Comparison of ENCODE assay signal across 12 cellular contexts in genomic region chr1:39141925-39142324, GRCh38.
DNase-seq lines count a peak whose midpoint lies in the region; ATAC-seq lines count a peak whose summit lies in the region.
"Had no signal": no experiment of that assay in that cellular context is flagged by ENCODE, and none has a peak within 500 bp of the region (broad histone marks: within the 10 kb centered on the region; RNA-seq: fewer than 3 reads in every experiment).

No MANE protein-coding gene starts in this region.

- H3K27ac ChIP-seq in epithelial cell of prostate, result peak overlapping the region; percentile 64
- peak overlapping the region; percentile 2 for H3K27ac ChIP-seq in mesendoderm (ENCODE audit: low read depth, low read length)

- H3K79me1 ChIP-seq in mesendoderm (ENCODE audit: low read length), result peaks cover 7% of the 10 kb centered on the region

- peaks cover 16% of the 10 kb centered on the region for H3K79me2 ChIP-seq in mesendoderm (ENCODE audit: control insufficient read depth, insufficient read depth, low read length)

- H3K4ac ChIP-seq in mesendoderm (ENCODE audit: low read depth, low read length), result no peak overlapping the region

- no peak overlapping the region for H3K56ac ChIP-seq in mesendoderm (ENCODE audit: low read length)

- H3K4me3 ChIP-seq in mesendoderm (ENCODE audit: low read length), result no peak overlapping the region
- H3K4me3 ChIP-seq: Peyer's patch had no signal

- peak; percentile 60 for DNase-seq in AG08395 (ENCODE audit: low spot score)
- DNase-seq in RPMI7951 (ENCODE audit: low read depth), result peak; percentile 23
- DNase-seq in epithelial cell of prostate (ENCODE audit: low read depth, low spot score), result no peak
- DNase-seq in mesendoderm, result peak; percentile 94
- no peak for DNase-seq in NCI-H774 (lab: John Stamatoyannopoulos, UW)
- DNase-seq: activated naive CD4-positive, alpha-beta T cell treated with anti-CD3 and anti-CD28 coated beads, Interleukin-2, amount 50 U/mL, for 16 hours; BE2C; midbrain had no signal

- WGBS in mesendoderm (ENCODE audit: extremely low coverage, insufficient coverage, low lambda C conversion rate), result no CpG with 5 or more reads among the region's 1 CpG

- H3K18ac ChIP-seq in mesendoderm (ENCODE audit: low read length), result peak overlapping the region; percentile 13

- H2BK5ac ChIP-seq in mesendoderm (ENCODE audit: low read length), result no peak overlapping the region

- H3K9ac ChIP-seq in mesendoderm (ENCODE audit: low read length), result no peak overlapping the region

- no peaks in the 10 kb centered on the region for H3K36me3 ChIP-seq in mesendoderm (ENCODE audit: control insufficient read depth, insufficient read depth, low read length)
- H3K36me3 ChIP-seq: BE2C, Peyer's patch had no signal

- no peak overlapping the region for H3K4me2 ChIP-seq in mesendoderm (ENCODE audit: low read length)

- H3K27me3 ChIP-seq in mesendoderm (ENCODE audit: insufficient read depth, low read length, poor library complexity), result no peaks in the 10 kb centered on the region
- H3K27me3 ChIP-seq: BE2C, Peyer's patch had no signal

- no peak overlapping the region for H2BK120ac ChIP-seq in mesendoderm (ENCODE audit: low read depth, low read length)

- no peak overlapping the region for H2AK5ac ChIP-seq in mesendoderm (ENCODE audit: low read length)

- H3K23ac ChIP-seq in mesendoderm (ENCODE audit: low read length), result no peak overlapping the region

- no peak overlapping the region for H4K5ac ChIP-seq in mesendoderm (ENCODE audit: low read length)

- H3K4me1 ChIP-seq in mesendoderm (ENCODE audit: control insufficient read depth, low read depth, low read length), result no peaks in the 10 kb centered on the region
- H3K4me1 ChIP-seq: BE2C had no signal

- H2BK15ac ChIP-seq in mesendoderm (replicated peaks; ENCODE audit: low read depth), result no peak overlapping the region

- no peak for ATAC-seq in esophagus mucosa
- ATAC-seq in HG03196 (IDR thresholded peaks at IDR 0.05; ENCODE audit: unreplicated experiment), result no peak
- no peak for ATAC-seq in HG03571 (IDR thresholded peaks at IDR 0.05; ENCODE audit: unreplicated experiment)

- H4K8ac ChIP-seq in mesendoderm (ENCODE audit: low read depth, low read length), result no peak overlapping the region

Comparison
In these comparisons a context has a peak if more than half of its experiments do, and no peak if none do; other contexts are left out.
1. DNase-seq: peak in AG08395 (single experiment), RPMI7951 (single experiment) and mesendoderm (single experiment); none in epithelial cell of prostate (single experiment) and NCI-H774 (single experiment).